2 cellular contexts compared by ENCODE assay signal in genomic region chr2:183148967-183149366, GRCh38.
TF ChIP-seq lines count a peak whose summit lies in the region.

No MANE protein-coding gene starts in this region.

TF ChIP-seq in HepG2, 621 proteins besides CTCF, POLR2A, EP300 and RAD21:
- TF ChIP-seq ARID5B (CRISPR knock-in tag; IDR thresholded peaks at IDR 0.05) (no peak), SNRNP70 (IDR thresholded peaks at IDR 0.05; ENCODE audit: low read depth, low read length) (no peak), IRF2 (CRISPR knock-in tag; IDR thresholded peaks at IDR 0.05) (no peak), NFE2L2 (IDR thresholded peaks at IDR 0.05; ENCODE audit: low read length) (no peak), ZBTB39 (CRISPR knock-in tag; IDR thresholded peaks at IDR 0.05) (no peak), KAT2B (IDR thresholded peaks at IDR 0.05; ENCODE audit: borderline replicate concordance, low read depth, low read length) (peak; percentile 82), ONECUT2 (CRISPR knock-in tag; IDR thresholded peaks at IDR 0.05) (peak; percentile 46; the same call in 1 of the 2 replicates), ZC3H4 (CRISPR knock-in tag; IDR thresholded peaks at IDR 0.05; ENCODE audit: borderline replicate concordance) (no peak), MYC (CRISPR knock-in tag; IDR thresholded peaks at IDR 0.05; ENCODE audit: borderline replicate concordance) (no peak), LCORL (IDR thresholded peaks at IDR 0.05) (no peak), LCORL (CRISPR knock-in tag; IDR thresholded peaks at IDR 0.05) (no peak), ZNF383 (CRISPR knock-in tag; IDR thresholded peaks at IDR 0.05; ENCODE audit: borderline replicate concordance) (no peak), ZUFSP (CRISPR knock-in tag; IDR thresholded peaks at IDR 0.05; ENCODE audit: borderline replicate concordance) (no peak)

TF ChIP-seq in GM12878, 131 proteins besides CTCF, POLR2A, EP300 and RAD21:
- TF ChIP-seq PAX5 (IDR thresholded peaks at IDR 0.05; ENCODE audit: borderline replicate concordance, low read depth, low read length) (no peak), ETV6 (conservative IDR thresholded peaks at IDR 0.05 in 1 of 2, IDR thresholded peaks at IDR 0.05 in 1 of 2; ENCODE audit: borderline replicate concordance in 1 of 2, low read depth in 1 of 2) (no peak), ZSCAN29 (IDR thresholded peaks at IDR 0.05) (no peak), BCL3 (IDR thresholded peaks at IDR 0.05; ENCODE audit: borderline replicate concordance, insufficient read depth, low read depth, low read length, poor library complexity, severe bottlenecking) (no peak), CBX3 (IDR thresholded peaks at IDR 0.05; ENCODE audit: borderline replicate concordance, low read depth) (no peak), HDGF (IDR thresholded peaks at IDR 0.05) (no peak), TARDBP (IDR thresholded peaks at IDR 0.05; ENCODE audit: borderline replicate concordance) (no peak), YBX1 (IDR thresholded peaks at IDR 0.05) (no peak), MXI1 (IDR thresholded peaks at IDR 0.05; ENCODE audit: low read depth, low read length) (no peak), IKZF1 (conservative IDR thresholded peaks at IDR 0.05) (no peak), SPI1 (IDR thresholded peaks at IDR 0.05; ENCODE audit: borderline replicate concordance, insufficient read depth, low read depth, low read length) (no peak), RB1 (IDR thresholded peaks at IDR 0.05; ENCODE audit: borderline replicate concordance) (no peak), RAD51 (IDR thresholded peaks at IDR 0.05) (no peak), BMI1 (IDR thresholded peaks at IDR 0.05; ENCODE audit: borderline replicate concordance) (no peak), SMAD5 (IDR thresholded peaks at IDR 0.05; ENCODE audit: low read depth) (no peak), ZNF217 (IDR thresholded peaks at IDR 0.05) (no peak), TCF7 (IDR thresholded peaks at IDR 0.05; ENCODE audit: borderline replicate concordance) (no peak), SUZ12 (IDR thresholded peaks at IDR 0.05; ENCODE audit: unreplicated experiment) (no peak), ZBTB33 (IDR thresholded peaks at IDR 0.05) (no peak)
TF ChIP-seq in GM12878: peak in this region for 0.
